In the genomic region with DNA sequence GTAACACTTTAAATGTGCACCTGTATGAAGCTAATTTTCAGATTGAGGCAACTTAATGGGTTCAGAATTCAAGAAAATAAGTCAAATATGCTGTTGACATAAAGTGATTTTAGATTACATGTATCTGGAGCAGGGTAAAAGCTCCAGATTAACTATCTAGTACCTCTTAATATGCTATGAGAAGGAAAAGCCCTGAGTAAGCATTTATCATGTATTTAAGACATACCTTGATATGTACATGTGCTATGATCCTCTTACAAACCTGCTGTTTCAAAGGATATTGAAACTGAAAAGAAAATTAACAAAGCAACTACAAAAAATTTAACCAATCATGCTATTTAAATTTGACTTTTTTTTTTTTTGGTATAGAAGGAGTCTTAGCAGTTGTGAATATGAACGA, we compare ENCODE assay signal across 1 cellular context.
TF ChIP-seq lines count a peak whose summit lies in the region.

No MANE protein-coding gene starts in this region.

TF ChIP-seq in HepG2, 621 proteins besides CTCF, POLR2A, EP300 and RAD21:
- TF ChIP-seq MAFK (conservative IDR thresholded peaks at IDR 0.05 in 1 of 2, IDR thresholded peaks at IDR 0.05 in 1 of 2; ENCODE audit: low read length in 2 of 2) (peak; percentile 84 to 92), MAFF (IDR thresholded peaks at IDR 0.05; ENCODE audit: low read depth, low read length) (peak; percentile 89), HNF4A (CRISPR knock-in tag; IDR thresholded peaks at IDR 0.05) (no peak)
- TF ChIP-seq, protein P1, sequence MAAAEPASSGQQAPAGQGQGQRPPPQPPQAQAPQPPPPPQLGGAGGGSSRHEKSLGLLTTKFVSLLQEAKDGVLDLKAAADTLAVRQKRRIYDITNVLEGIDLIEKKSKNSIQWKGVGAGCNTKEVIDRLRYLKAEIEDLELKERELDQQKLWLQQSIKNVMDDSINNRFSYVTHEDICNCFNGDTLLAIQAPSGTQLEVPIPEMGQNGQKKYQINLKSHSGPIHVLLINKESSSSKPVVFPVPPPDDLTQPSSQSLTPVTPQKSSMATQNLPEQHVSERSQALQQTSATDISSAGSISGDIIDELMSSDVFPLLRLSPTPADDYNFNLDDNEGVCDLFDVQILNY (CRISPR knock-in tag; conservative IDR thresholded peaks at IDR 0.05): no peak
